In the genomic region with DNA sequence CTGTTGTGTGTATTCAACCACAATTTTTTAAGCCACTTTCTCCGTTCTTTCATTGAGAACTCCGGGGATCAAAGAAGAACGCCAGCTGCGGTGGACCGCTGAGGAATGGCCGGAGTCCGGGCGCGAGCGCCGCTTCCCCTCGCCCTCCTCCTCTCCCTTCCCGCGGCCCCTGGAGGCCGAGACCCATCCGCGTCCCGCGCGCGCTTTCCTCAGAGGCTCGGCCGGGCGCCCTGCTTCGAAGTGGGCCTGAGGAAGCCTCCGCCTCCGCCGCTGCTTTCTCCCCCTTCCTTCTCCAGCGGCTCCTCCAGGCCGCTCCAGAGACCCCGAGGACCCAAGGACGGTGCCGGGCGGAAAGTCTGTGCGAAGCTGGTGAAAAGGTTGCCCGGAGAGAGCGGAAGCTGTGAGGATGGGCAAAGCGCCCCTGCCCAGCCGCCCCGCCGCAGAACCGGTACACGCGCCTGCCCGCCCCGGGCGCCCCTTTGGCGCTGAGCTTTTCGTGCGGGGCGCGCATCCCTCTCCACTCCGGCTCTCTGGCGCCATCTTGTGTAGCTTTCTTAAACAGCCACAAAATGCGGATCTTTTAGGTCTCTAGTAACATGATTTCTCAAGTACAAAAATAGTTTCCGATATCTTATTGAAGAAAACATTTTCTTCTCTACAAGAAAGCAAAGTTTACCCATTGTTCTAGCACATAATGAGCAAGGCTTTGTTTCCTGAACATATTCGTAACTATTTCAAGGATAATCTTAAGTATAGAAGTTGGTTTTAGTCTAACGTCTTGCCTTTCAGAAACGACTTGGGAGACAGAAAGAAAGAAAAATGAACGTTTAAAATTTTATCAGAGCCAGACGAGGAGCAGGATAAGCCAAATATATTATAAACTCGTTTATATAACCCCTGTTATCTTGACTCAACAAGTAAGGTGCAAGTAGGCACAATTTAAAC, we compare ENCODE assay signal across 1 cellular context.
TF ChIP-seq lines count a peak whose summit lies in the region.

No MANE protein-coding gene starts in this region.

TF ChIP-seq in H1, 55 proteins besides CTCF, POLR2A, EP300 and RAD21 (continues in another document):
- TF ChIP-seq JUN (IDR thresholded peaks at IDR 0.05; ENCODE audit: low read depth, low read length) = no peak
- 0 out of 2 replicates have a peak, but pooled peaks have one; percentile 22 for TF ChIP-seq TAF1 (IDR thresholded peaks at IDR 0.05; ENCODE audit: low read depth, low read length)
- TF ChIP-seq CBX5 (IDR thresholded peaks at IDR 0.05; ENCODE audit: low read depth, low read length) = no peak
- TF ChIP-seq SP1 (IDR thresholded peaks at IDR 0.05; ENCODE audit: low read depth, low read length) = no peak
- no peak for TF ChIP-seq TAF7 (optimal IDR thresholded peaks at IDR 0.05; ENCODE audit: borderline replicate concordance, low read depth, low read length)
- TF ChIP-seq CREB1 (IDR thresholded peaks at IDR 0.05) = 0 out of 2 replicates have a peak, but pooled peaks have one; percentile 16
- no peak for TF ChIP-seq USF2 (IDR thresholded peaks at IDR 0.05; ENCODE audit: low read length)
- peak; percentile 57; the same call in 1 of the 2 replicates for TF ChIP-seq SUZ12 (IDR thresholded peaks at IDR 0.05; ENCODE audit: low read length)
- TF ChIP-seq KDM4A (IDR thresholded peaks at IDR 0.05; ENCODE audit: low read depth, low read length, severe bottlenecking) = peak; percentile 85
- TF ChIP-seq FOSL1 (IDR thresholded peaks at IDR 0.05; ENCODE audit: insufficient read depth, low read depth, low read length) = no peak
- TF ChIP-seq JUND (IDR thresholded peaks at IDR 0.05; ENCODE audit: low read length) = no peak
- TF ChIP-seq CEBPB (IDR thresholded peaks at IDR 0.05; ENCODE audit: low read depth, low read length) = no peak
- TF ChIP-seq, protein P1, sequence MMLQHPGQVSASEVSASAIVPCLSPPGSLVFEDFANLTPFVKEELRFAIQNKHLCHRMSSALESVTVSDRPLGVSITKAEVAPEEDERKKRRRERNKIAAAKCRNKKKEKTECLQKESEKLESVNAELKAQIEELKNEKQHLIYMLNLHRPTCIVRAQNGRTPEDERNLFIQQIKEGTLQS (IDR thresholded peaks at IDR 0.05; ENCODE audit: insufficient read depth, low read depth, low read length) = no peak
- no peak for TF ChIP-seq EZH2 (IDR thresholded peaks at IDR 0.05; ENCODE audit: low read depth, low read length, severe bottlenecking)
- TF ChIP-seq POLR2AphosphoS5 (IDR thresholded peaks at IDR 0.05; ENCODE audit: low read depth, low read length) = no peak
- no peak for TF ChIP-seq NANOG (IDR thresholded peaks at IDR 0.05; ENCODE audit: insufficient read depth, low read depth, low read length, poor library complexity, severe bottlenecking)
- no peak for TF ChIP-seq BCL11A (IDR thresholded peaks at IDR 0.05; ENCODE audit: low read depth in 2 of 2, low read length in 2 of 2)
- TF ChIP-seq SAP30 (IDR thresholded peaks at IDR 0.05; ENCODE audit: insufficient read depth, insufficient replicate concordance, low read length) = no peak
- TF ChIP-seq BACH1 (IDR thresholded peaks at IDR 0.05; ENCODE audit: low read length) = 0 out of 2 replicates have a peak, but pooled peaks have one; percentile 39
- TF ChIP-seq EGR1 (IDR thresholded peaks at IDR 0.05; ENCODE audit: borderline replicate concordance, low read depth, low read length) = no peak
- TF ChIP-seq PHF8 (conservative IDR thresholded peaks at IDR 0.05; ENCODE audit: low read depth, low read length) = peak; percentile 62
- no peak for TF ChIP-seq SIRT6 (IDR thresholded peaks at IDR 0.05; ENCODE audit: low read length)
- peak; percentile 87 for TF ChIP-seq ASH2L (IDR thresholded peaks at IDR 0.05; ENCODE audit: low read length)
- no peak for TF ChIP-seq TCF12 (IDR thresholded peaks at IDR 0.05; ENCODE audit: low read depth, low read length)
- no peak for TF ChIP-seq HDAC2 (IDR thresholded peaks at IDR 0.05; ENCODE audit: borderline replicate concordance in 1 of 2, low read depth in 2 of 2, low read length in 2 of 2)
- no peak for TF ChIP-seq TEAD4 (IDR thresholded peaks at IDR 0.05; ENCODE audit: low read depth, low read length)
- TF ChIP-seq SP2 (IDR thresholded peaks at IDR 0.05; ENCODE audit: low read length) = no peak
- TF ChIP-seq SRF (IDR thresholded peaks at IDR 0.05; ENCODE audit: low read depth, low read length) = no peak
- TF ChIP-seq, protein P2, sequence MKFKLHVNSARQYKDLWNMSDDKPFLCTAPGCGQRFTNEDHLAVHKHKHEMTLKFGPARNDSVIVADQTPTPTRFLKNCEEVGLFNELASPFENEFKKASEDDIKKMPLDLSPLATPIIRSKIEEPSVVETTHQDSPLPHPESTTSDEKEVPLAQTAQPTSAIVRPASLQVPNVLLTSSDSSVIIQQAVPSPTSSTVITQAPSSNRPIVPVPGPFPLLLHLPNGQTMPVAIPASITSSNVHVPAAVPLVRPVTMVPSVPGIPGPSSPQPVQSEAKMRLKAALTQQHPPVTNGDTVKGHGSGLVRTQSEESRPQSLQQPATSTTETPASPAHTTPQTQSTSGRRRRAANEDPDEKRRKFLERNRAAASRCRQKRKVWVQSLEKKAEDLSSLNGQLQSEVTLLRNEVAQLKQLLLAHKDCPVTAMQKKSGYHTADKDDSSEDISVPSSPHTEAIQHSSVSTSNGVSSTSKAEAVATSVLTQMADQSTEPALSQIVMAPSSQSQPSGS (IDR thresholded peaks at IDR 0.05; ENCODE audit: low read length) = no peak
- peak; percentile 11; the same call in 1 of the 2 replicates for TF ChIP-seq YY1 (IDR thresholded peaks at IDR 0.05; ENCODE audit: low read depth, low read length)
- no peak for TF ChIP-seq HDAC6 (IDR thresholded peaks at IDR 0.05; ENCODE audit: low read depth, low read length)
- no peak for TF ChIP-seq RFX5 (IDR thresholded peaks at IDR 0.05; ENCODE audit: borderline replicate concordance, low read depth, low read length)
- TF ChIP-seq CTBP2 (IDR thresholded peaks at IDR 0.05; ENCODE audit: borderline replicate concordance, insufficient read depth, insufficient read length, low read length) = peak; percentile 46
- TF ChIP-seq TBP (IDR thresholded peaks at IDR 0.05; ENCODE audit: low read depth, low read length) = no peak
- TF ChIP-seq CHD2 (IDR thresholded peaks at IDR 0.05; ENCODE audit: low read length) = no peak
- TF ChIP-seq SIX5 (IDR thresholded peaks at IDR 0.05; ENCODE audit: low read depth, low read length) = no peak
- TF ChIP-seq E2F6 (IDR thresholded peaks at IDR 0.05) = 0 out of 2 replicates have a peak, but pooled peaks have one; percentile 45
- TF ChIP-seq, protein P3, sequence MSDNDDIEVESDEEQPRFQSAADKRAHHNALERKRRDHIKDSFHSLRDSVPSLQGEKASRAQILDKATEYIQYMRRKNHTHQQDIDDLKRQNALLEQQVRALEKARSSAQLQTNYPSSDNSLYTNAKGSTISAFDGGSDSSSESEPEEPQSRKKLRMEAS (IDR thresholded peaks at IDR 0.05) = peak; percentile 71
- no peak for TF ChIP-seq CBX8 (IDR thresholded peaks at IDR 0.05; ENCODE audit: borderline replicate concordance, low read depth, low read length)
- no peak for TF ChIP-seq GABPA (IDR thresholded peaks at IDR 0.05; ENCODE audit: borderline replicate concordance, insufficient read depth, low read length)
- no peak for TF ChIP-seq NRF1 (IDR thresholded peaks at IDR 0.05; ENCODE audit: low read depth, low read length)
- peak; percentile 73; the same call in 1 of the 2 replicates for TF ChIP-seq SP4 (IDR thresholded peaks at IDR 0.05; ENCODE audit: low read length)
- TF ChIP-seq POU5F1 (IDR thresholded peaks at IDR 0.05; ENCODE audit: low read depth, low read length) = no peak
- TF ChIP-seq BRCA1 (IDR thresholded peaks at IDR 0.05; ENCODE audit: low read depth, low read length) = no peak
- no peak for TF ChIP-seq RNF2 (IDR thresholded peaks at IDR 0.05; ENCODE audit: borderline replicate concordance, low read depth, low read length, missing control alignments, poor library complexity, severe bottlenecking)
- no peak for TF ChIP-seq KDM5A (IDR thresholded peaks at IDR 0.05; ENCODE audit: low read length)
- peak; percentile 15; the same call in 1 of the 2 replicates for TF ChIP-seq KDM1A (IDR thresholded peaks at IDR 0.05; ENCODE audit: borderline replicate concordance, low read length)
- TF ChIP-seq RXRA (IDR thresholded peaks at IDR 0.05; ENCODE audit: insufficient read depth, low read depth, low read length) = no peak
- TF ChIP-seq, protein P4, sequence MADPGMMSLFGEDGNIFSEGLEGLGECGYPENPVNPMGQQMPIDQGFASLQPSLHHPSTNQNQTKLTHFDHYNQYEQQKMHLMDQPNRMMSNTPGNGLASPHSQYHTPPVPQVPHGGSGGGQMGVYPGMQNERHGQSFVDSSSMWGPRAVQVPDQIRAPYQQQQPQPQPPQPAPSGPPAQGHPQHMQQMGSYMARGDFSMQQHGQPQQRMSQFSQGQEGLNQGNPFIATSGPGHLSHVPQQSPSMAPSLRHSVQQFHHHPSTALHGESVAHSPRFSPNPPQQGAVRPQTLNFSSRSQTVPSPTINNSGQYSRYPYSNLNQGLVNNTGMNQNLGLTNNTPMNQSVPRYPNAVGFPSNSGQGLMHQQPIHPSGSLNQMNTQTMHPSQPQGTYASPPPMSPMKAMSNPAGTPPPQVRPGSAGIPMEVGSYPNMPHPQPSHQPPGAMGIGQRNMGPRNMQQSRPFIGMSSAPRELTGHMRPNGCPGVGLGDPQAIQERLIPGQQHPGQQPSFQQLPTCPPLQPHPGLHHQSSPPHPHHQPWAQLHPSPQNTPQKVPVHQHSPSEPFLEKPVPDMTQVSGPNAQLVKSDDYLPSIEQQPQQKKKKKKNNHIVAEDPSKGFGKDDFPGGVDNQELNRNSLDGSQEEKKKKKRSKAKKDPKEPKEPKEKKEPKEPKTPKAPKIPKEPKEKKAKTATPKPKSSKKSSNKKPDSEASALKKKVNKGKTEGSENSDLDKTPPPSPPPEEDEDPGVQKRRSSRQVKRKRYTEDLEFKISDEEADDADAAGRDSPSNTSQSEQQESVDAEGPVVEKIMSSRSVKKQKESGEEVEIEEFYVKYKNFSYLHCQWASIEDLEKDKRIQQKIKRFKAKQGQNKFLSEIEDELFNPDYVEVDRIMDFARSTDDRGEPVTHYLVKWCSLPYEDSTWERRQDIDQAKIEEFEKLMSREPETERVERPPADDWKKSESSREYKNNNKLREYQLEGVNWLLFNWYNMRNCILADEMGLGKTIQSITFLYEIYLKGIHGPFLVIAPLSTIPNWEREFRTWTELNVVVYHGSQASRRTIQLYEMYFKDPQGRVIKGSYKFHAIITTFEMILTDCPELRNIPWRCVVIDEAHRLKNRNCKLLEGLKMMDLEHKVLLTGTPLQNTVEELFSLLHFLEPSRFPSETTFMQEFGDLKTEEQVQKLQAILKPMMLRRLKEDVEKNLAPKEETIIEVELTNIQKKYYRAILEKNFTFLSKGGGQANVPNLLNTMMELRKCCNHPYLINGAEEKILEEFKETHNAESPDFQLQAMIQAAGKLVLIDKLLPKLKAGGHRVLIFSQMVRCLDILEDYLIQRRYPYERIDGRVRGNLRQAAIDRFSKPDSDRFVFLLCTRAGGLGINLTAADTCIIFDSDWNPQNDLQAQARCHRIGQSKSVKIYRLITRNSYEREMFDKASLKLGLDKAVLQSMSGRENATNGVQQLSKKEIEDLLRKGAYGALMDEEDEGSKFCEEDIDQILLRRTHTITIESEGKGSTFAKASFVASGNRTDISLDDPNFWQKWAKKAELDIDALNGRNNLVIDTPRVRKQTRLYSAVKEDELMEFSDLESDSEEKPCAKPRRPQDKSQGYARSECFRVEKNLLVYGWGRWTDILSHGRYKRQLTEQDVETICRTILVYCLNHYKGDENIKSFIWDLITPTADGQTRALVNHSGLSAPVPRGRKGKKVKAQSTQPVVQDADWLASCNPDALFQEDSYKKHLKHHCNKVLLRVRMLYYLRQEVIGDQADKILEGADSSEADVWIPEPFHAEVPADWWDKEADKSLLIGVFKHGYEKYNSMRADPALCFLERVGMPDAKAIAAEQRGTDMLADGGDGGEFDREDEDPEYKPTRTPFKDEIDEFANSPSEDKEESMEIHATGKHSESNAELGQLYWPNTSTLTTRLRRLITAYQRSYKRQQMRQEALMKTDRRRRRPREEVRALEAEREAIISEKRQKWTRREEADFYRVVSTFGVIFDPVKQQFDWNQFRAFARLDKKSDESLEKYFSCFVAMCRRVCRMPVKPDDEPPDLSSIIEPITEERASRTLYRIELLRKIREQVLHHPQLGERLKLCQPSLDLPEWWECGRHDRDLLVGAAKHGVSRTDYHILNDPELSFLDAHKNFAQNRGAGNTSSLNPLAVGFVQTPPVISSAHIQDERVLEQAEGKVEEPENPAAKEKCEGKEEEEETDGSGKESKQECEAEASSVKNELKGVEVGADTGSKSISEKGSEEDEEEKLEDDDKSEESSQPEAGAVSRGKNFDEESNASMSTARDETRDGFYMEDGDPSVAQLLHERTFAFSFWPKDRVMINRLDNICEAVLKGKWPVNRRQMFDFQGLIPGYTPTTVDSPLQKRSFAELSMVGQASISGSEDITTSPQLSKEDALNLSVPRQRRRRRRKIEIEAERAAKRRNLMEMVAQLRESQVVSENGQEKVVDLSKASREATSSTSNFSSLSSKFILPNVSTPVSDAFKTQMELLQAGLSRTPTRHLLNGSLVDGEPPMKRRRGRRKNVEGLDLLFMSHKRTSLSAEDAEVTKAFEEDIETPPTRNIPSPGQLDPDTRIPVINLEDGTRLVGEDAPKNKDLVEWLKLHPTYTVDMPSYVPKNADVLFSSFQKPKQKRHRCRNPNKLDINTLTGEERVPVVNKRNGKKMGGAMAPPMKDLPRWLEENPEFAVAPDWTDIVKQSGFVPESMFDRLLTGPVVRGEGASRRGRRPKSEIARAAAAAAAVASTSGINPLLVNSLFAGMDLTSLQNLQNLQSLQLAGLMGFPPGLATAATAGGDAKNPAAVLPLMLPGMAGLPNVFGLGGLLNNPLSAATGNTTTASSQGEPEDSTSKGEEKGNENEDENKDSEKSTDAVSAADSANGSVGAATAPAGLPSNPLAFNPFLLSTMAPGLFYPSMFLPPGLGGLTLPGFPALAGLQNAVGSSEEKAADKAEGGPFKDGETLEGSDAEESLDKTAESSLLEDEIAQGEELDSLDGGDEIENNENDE (IDR thresholded peaks at IDR 0.05; ENCODE audit: insufficient replicate concordance, low read length) = no peak
- no peak for TF ChIP-seq ZNF274 (IDR thresholded peaks at IDR 0.05; ENCODE audit: borderline replicate concordance, extremely low read depth, low read length)
- 0 out of 2 replicates have a peak, but pooled peaks have one; percentile 42 for TF ChIP-seq CHD1 (IDR thresholded peaks at IDR 0.05; ENCODE audit: low read depth, low read length)
- 0 out of 4 replicates have a peak, but pooled peaks of 1 of the 2 experiments have one; percentile 41 for TF ChIP-seq SIN3A (conservative IDR thresholded peaks at IDR 0.05 in 1 of 2, IDR thresholded peaks at IDR 0.05 in 1 of 2; ENCODE audit: low read depth in 1 of 2, low read length in 2 of 2)
- no peak for TF ChIP-seq RBBP5 (IDR thresholded peaks at IDR 0.05; ENCODE audit: borderline replicate concordance, low read depth, low read length)
